In the genomic region with DNA sequence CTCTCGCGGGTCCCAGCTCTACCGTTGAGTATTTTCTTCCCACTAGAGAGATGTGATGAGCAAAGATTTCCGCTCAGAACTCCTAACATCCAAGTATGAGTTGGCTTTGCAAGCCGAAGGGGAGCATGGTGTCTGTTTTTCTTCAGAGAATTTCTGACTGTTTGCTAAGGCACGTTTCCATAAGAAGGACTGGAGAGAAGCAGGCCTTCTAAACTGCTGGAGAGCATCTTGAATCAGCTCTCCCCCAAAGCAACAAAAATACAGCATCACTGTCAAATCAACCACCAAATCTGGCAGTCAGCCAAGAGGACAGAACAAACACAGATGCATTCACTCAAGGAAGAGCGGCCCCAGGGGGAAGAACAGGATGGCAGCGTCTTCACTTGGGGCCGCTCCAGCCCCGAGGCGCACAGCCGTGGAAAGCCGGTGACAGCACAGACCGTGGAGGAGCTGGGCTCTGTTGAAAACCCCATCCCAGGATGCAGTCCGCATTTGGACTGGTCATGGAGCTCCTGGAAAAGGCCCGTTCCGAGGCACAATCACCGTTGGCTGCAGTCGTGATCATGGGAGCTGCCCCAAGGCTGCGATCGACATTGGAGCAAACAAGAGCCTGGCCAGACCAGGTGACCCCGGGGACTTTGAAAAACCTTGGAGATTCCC, we compare ENCODE assay signal across 8 cellular contexts.
DNase-seq lines count a peak whose midpoint lies in the region; ATAC-seq and TF ChIP-seq lines count a peak whose summit lies in the region.

No MANE protein-coding gene starts in this region.

- peaks cover 11% of the 10 kb centered on the region for H3K9me3 Mint-ChIP-seq in endothelial cell (ENCODE audit: unreplicated experiment)

- no peak overlapping the region for H3K27ac Mint-ChIP-seq in endothelial cell (ENCODE audit: unreplicated experiment)

- H3K4me1 Mint-ChIP-seq in endothelial cell (ENCODE audit: unreplicated experiment), result no peaks in the 10 kb centered on the region

- TF ChIP-seq CTCF in endothelial cell (IDR thresholded peaks at IDR 0.05; ENCODE audit: unreplicated experiment) (no peak), omental fat pad (IDR thresholded peaks at IDR 0.05) (no peak), GM13977 (IDR thresholded peaks at IDR 0.05; ENCODE audit: extremely low read depth, insufficient read depth, missing control alignments) (no peak)

- ATAC-seq in GM18907 (IDR thresholded peaks at IDR 0.05; ENCODE audit: unreplicated experiment) (peak; percentile 72), HG03442 (IDR thresholded peaks at IDR 0.05; ENCODE audit: unreplicated experiment) (peak; percentile 51), omental fat pad (ENCODE audit: low FRiP score) (no peak), HG03175 (IDR thresholded peaks at IDR 0.05; ENCODE audit: unreplicated experiment) (no peak), HG03095 (IDR thresholded peaks at IDR 0.05; ENCODE audit: unreplicated experiment) (no peak)

- DNase-seq in endothelial cell (ENCODE audit: low spot score), result no peak
- peak; percentile 18 for DNase-seq in omental fat pad (ENCODE audit: low spot score)
- DNase-seq in GM13977 (ENCODE audit: low spot score), result no peak
- no peak for DNase-seq in SW480 (ENCODE audit: low spot score)

- peaks cover 46% of the 10 kb centered on the region for H3K36me3 Mint-ChIP-seq in endothelial cell (ENCODE audit: low read depth, unreplicated experiment)

- in situ Hi-C loops in GM13977 (cut with MboI; ENCODE audit: low pct_unique_long_range_greater_than_20kb, low sequenced_read_pairs, unreplicated experiment), result no loop called here

- H3K4me3 Mint-ChIP-seq in endothelial cell (ENCODE audit: unreplicated experiment), result peak overlapping the region; percentile 51

- H3K27me3 Mint-ChIP-seq in endothelial cell (ENCODE audit: unreplicated experiment), result peaks cover 16% of the 10 kb centered on the region

Comparison
In these comparisons a context has a peak if more than half of its experiments do, and no peak if none do; other contexts are left out.
1. ATAC-seq: peak in GM18907 (single experiment) and HG03442 (single experiment); none in omental fat pad (single experiment), HG03175 (single experiment) and HG03095 (single experiment).